ENCODE assay signal across 13 cellular contexts in the genomic region with DNA sequence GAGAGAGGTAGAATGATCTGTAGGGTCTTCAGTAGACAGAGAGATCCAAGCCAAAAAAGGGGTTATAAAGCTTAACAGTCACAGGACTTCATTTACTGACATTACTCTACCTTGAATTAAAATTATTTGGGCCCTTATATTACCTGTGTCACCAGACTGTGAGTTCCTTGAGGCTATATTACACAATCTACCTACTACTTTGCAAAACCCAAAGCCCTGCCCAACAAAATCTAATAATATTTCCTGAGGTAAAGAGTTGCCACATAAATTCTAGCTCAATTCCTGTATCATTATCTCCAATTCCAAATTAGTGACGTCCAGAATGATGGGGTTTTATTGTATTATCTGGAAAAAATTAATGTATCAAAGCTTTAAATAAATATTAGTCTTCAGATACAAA. TPM values are rescaled to one million over a fixed set of nuclear protein-coding genes. Genes with fewer than 3 reads are reported as not detected.
A peak's percentile ranks its signal among the peaks of the same experiment; 100 is the strongest.
DNase-seq lines count a peak whose midpoint lies in the region; ATAC-seq and TF ChIP-seq lines count a peak whose summit lies in the region.
"Had no signal": no experiment of that assay in that cellular context is flagged by ENCODE, and none has a peak within 500 bp of the region (broad histone marks: within the 10 kb centered on the region; RNA-seq: fewer than 3 reads in every experiment).

No MANE protein-coding gene starts in this region.

- 88% methylated on average over 1 of the region's 1 CpG for WGBS in smooth muscle cell (ENCODE audit: low lambda C conversion rate)

- no peaks in the 10 kb centered on the region for H3K27me3 Mint-ChIP-seq in activated CD4-positive, alpha-beta T cell treated with anti-CD3 and anti-CD28 coated beads, Interleukin-2, amount 10 ng/mL, durations not matched to agents 24 days and 14 days
- no peaks in the 10 kb centered on the region for H3K27me3 Mint-ChIP-seq in T-helper 17 cell
- peaks cover 1 to 13% (median 9%) of the 10 kb centered on the region in 3 donors for H3K27me3 Mint-ChIP-seq in immature natural killer cell (ENCODE audit: low read depth in 3 of 3)

- peaks cover 45% of the 10 kb centered on the region for H3K79me2 ChIP-seq in smooth muscle cell (ENCODE audit: low read depth)

- no peak overlapping the region for H2AFZ ChIP-seq in smooth muscle cell (ENCODE audit: low read depth)

- H3K4me2 ChIP-seq in smooth muscle cell, result peak overlapping the region; percentile 92

- H3K4me3 ChIP-seq in smooth muscle cell, result no peak overlapping the region

- H3K9me3 ChIP-seq in T-helper 17 cell (ENCODE audit: control insufficient read depth, low read length, poor library complexity, severe bottlenecking), result no peaks in the 10 kb centered on the region
- no peaks in the 10 kb centered on the region for H3K9me3 ChIP-seq in smooth muscle cell (replicated peaks; ENCODE audit: low read depth)
- H3K9me3 ChIP-seq: transverse colon had no signal

- H3K36me3 ChIP-seq in smooth muscle cell (ENCODE audit: low read depth), result no peaks in the 10 kb centered on the region
- H3K36me3 ChIP-seq: transverse colon had no signal

- ATAC-seq in T-helper 17 cell, result no peak
- ATAC-seq in GM19395 (IDR thresholded peaks at IDR 0.05; ENCODE audit: unreplicated experiment), result no peak

- no peak for TF ChIP-seq CTCF in smooth muscle cell (IDR thresholded peaks at IDR 0.05; ENCODE audit: borderline replicate concordance, insufficient read depth, poor library complexity, severe bottlenecking)

- H3K27me3 ChIP-seq in smooth muscle cell (ENCODE audit: low read depth), result no peaks in the 10 kb centered on the region
- H3K27me3 ChIP-seq: transverse colon had no signal

- no peaks in the 10 kb centered on the region for H3K9me3 Mint-ChIP-seq in activated CD4-positive, alpha-beta T cell treated with anti-CD3 and anti-CD28 coated beads, Interleukin-2, amount 10 ng/mL, durations not matched to agents 24 days and 14 days
- no peaks in the 10 kb centered on the region for H3K9me3 Mint-ChIP-seq in immature natural killer cell

- peaks cover 48% of the 10 kb centered on the region for H4K20me1 ChIP-seq in smooth muscle cell (ENCODE audit: low read depth)

- peaks cover 10% of the 10 kb centered on the region for H3K4me1 ChIP-seq in smooth muscle cell (ENCODE audit: low read depth)

- no peak overlapping the region for H3K27ac Mint-ChIP-seq in activated CD4-positive, alpha-beta T cell treated with anti-CD3 and anti-CD28 coated beads, Interleukin-2, amount 10 ng/mL, durations not matched to agents 24 days and 14 days
- H3K27ac Mint-ChIP-seq in T-helper 17 cell, result peak overlapping the region; percentile 53
- peak overlapping the region; percentile 29 to 85 (median 65) for H3K27ac Mint-ChIP-seq in immature natural killer cell

- peaks cover 38% of the 10 kb centered on the region for H3K36me3 Mint-ChIP-seq in activated CD4-positive, alpha-beta T cell treated with anti-CD3 and anti-CD28 coated beads, Interleukin-2, amount 10 ng/mL, durations not matched to agents 24 days and 14 days (ENCODE audit: low read depth)
- H3K36me3 Mint-ChIP-seq in T-helper 17 cell (ENCODE audit: low read depth) (peaks cover 11% of the 10 kb centered on the region), immature natural killer cell (peaks cover 12 to 21% (median 13%) of the 10 kb centered on the region in 3 donors)

- H3K27ac ChIP-seq in smooth muscle cell (ENCODE audit: low read depth), result peak overlapping the region; percentile 54

- peak overlapping the region; percentile 7 for H3K4me3 Mint-ChIP-seq in activated CD4-positive, alpha-beta T cell treated with anti-CD3 and anti-CD28 coated beads, Interleukin-2, amount 10 ng/mL, durations not matched to agents 24 days and 14 days
- peak overlapping the region; percentile 45 for H3K4me3 Mint-ChIP-seq in T-helper 17 cell
- peak overlapping the region; percentile 38 to 66 (median 50) for H3K4me3 Mint-ChIP-seq in immature natural killer cell

- H3K4me1 Mint-ChIP-seq in activated CD4-positive, alpha-beta T cell treated with anti-CD3 and anti-CD28 coated beads, Interleukin-2, amount 10 ng/mL, durations not matched to agents 24 days and 14 days, result peaks cover 51% of the 10 kb centered on the region
- H3K4me1 Mint-ChIP-seq in T-helper 17 cell, result peaks cover 53% of the 10 kb centered on the region
- H3K4me1 Mint-ChIP-seq in immature natural killer cell, result peaks cover 60 to 77% of the 10 kb centered on the region in 2 donors

- no peak for DNase-seq in activated CD4-positive, alpha-beta T cell treated with anti-CD3 and anti-CD28 coated beads, Interleukin-2, amount 10 ng/mL, durations not matched to agents 24 days and 14 days
- DNase-seq in activated CD4-positive, alpha-beta T cell treated with anti-CD3 and anti-CD28 coated beads for 1 hour, result no peak
- DNase-seq in T-helper 17 cell (no peak), immature natural killer cell (no peak), smooth muscle cell (lab: John Stamatoyannopoulos, UW; ENCODE audit: unreplicated experiment) (no peak), NCI-H748 (lab: John Stamatoyannopoulos, UW; ENCODE audit: unreplicated experiment) (no peak)
- DNase-seq in stimulated activated CD4-positive, alpha-beta T cell treated with anti-CD3 and anti-CD28 coated beads, Interleukin-2, amount 100 ng/mL, for 24 hours, result no peak
- DNase-seq: aorta, kidney glomerular epithelial cell, MM.1S, NCI-H2171 treated with DMSO at 0.1 percent for 48 hours, transverse colon had no signal

- peaks cover 4% of the 10 kb centered on the region for H3F3A ChIP-seq in smooth muscle cell (ENCODE audit: low read depth)

- H3K9ac ChIP-seq in smooth muscle cell (ENCODE audit: low read depth), result no peak overlapping the region

- intact Hi-C loops in activated CD4-positive, alpha-beta T cell treated with anti-CD3 and anti-CD28 coated beads, Interleukin-2, amount 10 ng/mL, durations not matched to agents 24 days and 14 days (cut with micrococcal nuclease), result no loop called here

RNA-seq across cellular contexts. Expression of a gene that starts 1.9 kb away (rescaled TPM):
- total RNA-seq in activated CD4-positive, alpha-beta T cell treated with anti-CD3 and anti-CD28 coated beads, Interleukin-2, amount 10 ng/mL, durations not matched to agents 24 days and 14 days, result 31.6 and 34.3 TPM in 2 replicates
- total RNA-seq in T-helper 17 cell (10 to 100 TPM; 42.4 to 56.7 TPM), smooth muscle cell (20.5 and 24.0 TPM in 2 replicates)
- polyA plus RNA-seq in immature natural killer cell (10 to 100 TPM; 12.1 to 26.5 (median 15.1) TPM), smooth muscle cell (8.7 and 9.5 TPM in 2 replicates)

RNA-seq across cellular contexts. Expression of a gene that starts 29.4 kb away (rescaled TPM):
- total RNA-seq in activated CD4-positive, alpha-beta T cell treated with anti-CD3 and anti-CD28 coated beads, Interleukin-2, amount 10 ng/mL, durations not matched to agents 24 days and 14 days, result 14.7 and 18.7 TPM in 2 replicates
- total RNA-seq in T-helper 17 cell (10 to 100 TPM; 22.9 to 26.7 TPM), smooth muscle cell (9.0 and 12.0 TPM in 2 replicates)
- polyA plus RNA-seq in immature natural killer cell (10 to 100 TPM in 2 of 3 donors, 1 to 10 TPM in 1; 9.3 to 12.7 (median 12.5) TPM), smooth muscle cell (3.1 and 8.8 TPM in 2 replicates)
